In genomic region chr14:68793734-68794129, GRCh38 we compare ENCODE assay signal across 8 cellular contexts. TPM values are rescaled to one million over a fixed set of nuclear protein-coding genes. Genes with fewer than 3 reads are reported as not detected.
DNase-seq lines count a peak whose midpoint lies in the region; ATAC-seq lines count a peak whose summit lies in the region.

No MANE protein-coding gene starts in this region.

- DNase-seq in Right ventricle myocardium inferior (ENCODE audit: missing footprints) (no peak), cardiac septum (ENCODE audit: low spot score) (no peak), kidney glomerular epithelial cell (lab: John Stamatoyannopoulos, UW) (peak; percentile 68), amniotic stem cell (lab: John Stamatoyannopoulos, UW) (no peak)
- DNase-seq in stimulated activated naive CD8-positive, alpha-beta T cell treated with anti-CD3 and anti-CD28 coated beads, Interleukin-15, amount 100 ng/mL, for 72 hours = no peak

- H3K27ac Mint-ChIP-seq in stimulated activated naive CD8-positive, alpha-beta T cell treated with anti-CD3 and anti-CD28 coated beads, Interleukin-15, amount 100 ng/mL, for 72 hours = peak overlapping the region; percentile 99 to 100

- peak; percentile 9 for ATAC-seq in Right ventricle myocardium inferior
- no peak for ATAC-seq in stimulated activated naive CD8-positive, alpha-beta T cell treated with anti-CD3 and anti-CD28 coated beads, Interleukin-15, amount 100 ng/mL, for 72 hours
- ATAC-seq in GM21528 (IDR thresholded peaks at IDR 0.05; ENCODE audit: low FRiP score, unreplicated experiment) = no peak
- no peak for ATAC-seq in GM18511 (IDR thresholded peaks at IDR 0.05; ENCODE audit: unreplicated experiment)

- peaks cover 54% of the 10 kb centered on the region for H3K4me1 Mint-ChIP-seq in stimulated activated naive CD8-positive, alpha-beta T cell treated with anti-CD3 and anti-CD28 coated beads, Interleukin-15, amount 100 ng/mL, for 72 hours

- H3K4me3 Mint-ChIP-seq in stimulated activated naive CD8-positive, alpha-beta T cell treated with anti-CD3 and anti-CD28 coated beads, Interleukin-15, amount 100 ng/mL, for 72 hours = peak overlapping the region; percentile 92 to 96

- H3K27ac ChIP-seq in angular gyrus (ENCODE audit: low read depth, low read length) = peak overlapping the region; percentile 94

- no peaks in the 10 kb centered on the region for H3K27me3 Mint-ChIP-seq in stimulated activated naive CD8-positive, alpha-beta T cell treated with anti-CD3 and anti-CD28 coated beads, Interleukin-15, amount 100 ng/mL, for 72 hours

- intact Hi-C loops in Right ventricle myocardium inferior (cut with DNase I) = loop anchor here (1.0 to 10.0 kb wide), 5 partner anchors 129 to 547 kb away; no protein-coding TSS in a partner anchor
- intact Hi-C loops in cardiac septum (cut with DNase I) = loop anchor here (2.0 to 5.0 kb wide), 3 partner anchors 111 to 246 kb away; no protein-coding TSS in a partner anchor

- H3K9me3 Mint-ChIP-seq in stimulated activated naive CD8-positive, alpha-beta T cell treated with anti-CD3 and anti-CD28 coated beads, Interleukin-15, amount 100 ng/mL, for 72 hours = no peaks in the 10 kb centered on the region

RNA-seq across cellular contexts. Expression of gene ZFP36L1, which starts 0.9 kb away (rescaled TPM):
- total RNA-seq in Right ventricle myocardium inferior (46.6 TPM), cardiac septum (69.2 TPM)
